ENCODE assay signal across 23 cellular contexts in genomic region chr5:147675168-147675567, GRCh38.
DNase-seq lines count a peak whose midpoint lies in the region; FAIRE-seq and TF ChIP-seq lines count a peak whose summit lies in the region.
"Had no signal": no experiment of that assay in that cellular context is flagged by ENCODE, and none has a peak within 500 bp of the region (broad histone marks: within the 10 kb centered on the region; RNA-seq: fewer than 3 reads in every experiment).

No MANE protein-coding gene starts in this region.

- in situ Hi-C loops in mammary epithelial cell (cut with MboI; ENCODE audit: low sequenced_read_pairs in 2 of 2), result no loop called here

- H3K27ac ChIP-seq in mammary epithelial cell (ENCODE audit: insufficient read depth, low read depth, low read length) (no peak overlapping the region), small intestine (ENCODE audit: low read depth in 1 of 2, low read length in 1 of 2) (no peak overlapping the region), colonic mucosa (no peak overlapping the region)
- H3K27ac ChIP-seq: prostate gland, skin epidermis, tibial artery had no signal

- no peak overlapping the region for H3K4me3 Mint-ChIP-seq in MCF 10A (ENCODE audit: unreplicated experiment)
- H3K4me3 Mint-ChIP-seq: activated CD4-positive, alpha-beta T cell treated with anti-CD3 and anti-CD28 coated beads for 36 hours; activated naive CD4-positive, alpha-beta T cell treated with anti-CD3 and anti-CD28 coated beads, Interleukin-2, amount 10 ng/mL, durations not matched to agents 7 days and 5 days; activated T-cell treated with anti-CD3 and anti-CD28 coated beads, Interleukin-2, amount 50 U/mL, for 72 hours had no signal

- H3K36me3 ChIP-seq in mammary epithelial cell (ENCODE audit: insufficient read depth, low read length) (no peaks in the 10 kb centered on the region), small intestine (ENCODE audit: control insufficient read depth in 2 of 2, insufficient read depth in 2 of 2, low read length in 2 of 2) (no peaks in the 10 kb centered on the region), colonic mucosa (no peaks in the 10 kb centered on the region)
- H3K36me3 ChIP-seq: prostate gland, tibial artery had no signal

- H3K9me3 ChIP-seq in mammary epithelial cell (replicated peaks; ENCODE audit: insufficient read depth, low read length) (no peaks in the 10 kb centered on the region), small intestine (ENCODE audit: control insufficient read depth, low read depth) (no peaks in the 10 kb centered on the region), colonic mucosa (no peaks in the 10 kb centered on the region)
- H3K9me3 ChIP-seq: prostate gland, tibial artery had no signal

- no peak overlapping the region for H3K9ac ChIP-seq in mammary epithelial cell (ENCODE audit: insufficient read depth, low read length)
- no peak overlapping the region for H3K9ac ChIP-seq in colonic mucosa (ENCODE audit: low read depth in 2 of 2, low read length in 2 of 2)

- dilution Hi-C loops in mammary epithelial cell (cut with HindIII; ENCODE audit: low sequenced_read_pairs), result no loop called here

- FAIRE-seq in small intestine (lab: Jason Lieb, UNC), result no peak

- H4K20me1 ChIP-seq in mammary epithelial cell (ENCODE audit: insufficient read depth, low read length), result no peaks in the 10 kb centered on the region

- H3K4me3 ChIP-seq in mammary epithelial cell (replicated peaks in 1 of 3; ENCODE audit: insufficient read depth in 1 of 3, low read depth in 2 of 3, low read length in 3 of 3) (no peak overlapping the region), choroid plexus epithelial cell (ENCODE audit: low read depth, low read length) (no peak overlapping the region), small intestine (ENCODE audit: low read depth in 1 of 2, low read length in 2 of 2) (no peak overlapping the region), colonic mucosa (no peak overlapping the region)
- H3K4me3 ChIP-seq: prostate gland, skin epidermis, tibial artery had no signal

- BruUV-seq in MCF 10A (replicated peaks; lab: Mats Ljungman, UMichigan), result no TSS peak
- no TSS peak for BruUV-seq in mammary epithelial cell (replicated peaks; lab: Mats Ljungman, UMichigan)

- CTCF ChIA-PET in MCF 10A (lab: Yijun Ruan, JAX) (interaction anchor here (0.6 to 2.3 kb wide), 5 partner anchors 36 to 396 kb away, joined by 3 to 12 read pairs (median 3); no protein-coding TSS in a partner anchor), mammary epithelial cell (lab: Charles Lee; ENCODE audit: low non-redundant PET) (no interaction called here)

- DNase-seq in MCF 10A (ENCODE audit: unreplicated experiment) (peak; percentile 43), mammary epithelial cell (no peak), NCI-H1694 (lab: John Stamatoyannopoulos, UW) (peak; percentile 2), choroid plexus epithelial cell (ENCODE audit: low read depth) (peak; percentile 4), small intestine (peak; percentile 27), NCI-H1417 treated with DMSO at 0.1 percent for 48 hours (lab: John Stamatoyannopoulos, UW) (no peak), LoVo (ENCODE audit: low spot score) (no peak), colonic mucosa (no peak)
- DNase-seq: activated CD4-positive, alpha-beta T cell treated with anti-CD3 and anti-CD28 coated beads for 36 hours; activated naive CD4-positive, alpha-beta T cell treated with anti-CD3 and anti-CD28 coated beads, Interleukin-2, amount 10 ng/mL, durations not matched to agents 7 days and 5 days; activated T-cell treated with anti-CD3 and anti-CD28 coated beads, Interleukin-2, amount 50 U/mL, for 72 hours; effector CD8-positive, alpha-beta T cell; EL; left cardiac atrium; NCI-H187 treated with DMSO at 0.1 percent for 48 hours; NCI-H2227 treated with DMSO at 0.1 percent for 48 hours; NK-92 treated with Interleukin-12 subunit alpha and Interleukin-12 subunit beta, amount 100 ng/mL, for 24 hours; RPMI8226; stimulated activated CD4-positive, alpha-beta T cell treated with anti-CD3 and anti-CD28 coated beads, Interleukin-2, amount 100 ng/mL, for 48 hours; stimulated activated naive CD8-positive, alpha-beta T cell treated with anti-CD3 and anti-CD28 coated beads, Interleukin-15, Interleukin-2, amounts not matched to agents 100 U/mL and 50 U/mL, for 24 hours; tibial artery had no signal

- H3K4me1 Mint-ChIP-seq in MCF 10A (ENCODE audit: insufficient read depth, unreplicated experiment), result no peaks in the 10 kb centered on the region
- H3K4me1 Mint-ChIP-seq: activated CD4-positive, alpha-beta T cell treated with anti-CD3 and anti-CD28 coated beads for 36 hours; activated naive CD4-positive, alpha-beta T cell treated with anti-CD3 and anti-CD28 coated beads, Interleukin-2, amount 10 ng/mL, durations not matched to agents 7 days and 5 days had no signal

- no peaks in the 10 kb centered on the region for H3K9me3 Mint-ChIP-seq in MCF 10A (ENCODE audit: unreplicated experiment)
- H3K9me3 Mint-ChIP-seq: activated naive CD4-positive, alpha-beta T cell treated with anti-CD3 and anti-CD28 coated beads, Interleukin-2, amount 10 ng/mL, durations not matched to agents 7 days and 5 days; activated T-cell treated with anti-CD3 and anti-CD28 coated beads, Interleukin-2, amount 50 U/mL, for 72 hours had no signal

- H3K27me3 ChIP-seq in mammary epithelial cell (ENCODE audit: insufficient read depth, low read length) (no peaks in the 10 kb centered on the region), small intestine (ENCODE audit: control insufficient read depth in 2 of 2, insufficient read depth in 2 of 2, low read length in 2 of 2) (no peaks in the 10 kb centered on the region), colonic mucosa (no peaks in the 10 kb centered on the region)

- TF ChIP-seq CTCF in MCF 10A (IDR thresholded peaks at IDR 0.05; ENCODE audit: unreplicated experiment) (peak; percentile 29), mammary epithelial cell (conservative IDR thresholded peaks at IDR 0.05 in 1 of 2, IDR thresholded peaks at IDR 0.05 in 1 of 2; ENCODE audit: extremely low read depth in 1 of 2, insufficient read depth in 1 of 2, low read depth in 1 of 2, low read length in 2 of 2) (peak in 1 of 2 donors; percentile 17), choroid plexus epithelial cell (conservative IDR thresholded peaks at IDR 0.05; ENCODE audit: low read depth, low read length) (no peak), colonic mucosa (IDR thresholded peaks at IDR 0.05) (no peak)

- no peaks in the 10 kb centered on the region for H3K27me3 Mint-ChIP-seq in MCF 10A (ENCODE audit: insufficient read depth, unreplicated experiment)
- H3K27me3 Mint-ChIP-seq: activated CD4-positive, alpha-beta T cell treated with anti-CD3 and anti-CD28 coated beads for 36 hours; activated naive CD4-positive, alpha-beta T cell treated with anti-CD3 and anti-CD28 coated beads, Interleukin-2, amount 10 ng/mL, durations not matched to agents 7 days and 5 days had no signal

- no peak overlapping the region for H2AFZ ChIP-seq in mammary epithelial cell (ENCODE audit: low read depth, low read length)

- no peak overlapping the region for H3K27ac Mint-ChIP-seq in MCF 10A (ENCODE audit: low read depth, unreplicated experiment)
- H3K27ac Mint-ChIP-seq: activated CD4-positive, alpha-beta T cell treated with anti-CD3 and anti-CD28 coated beads for 36 hours; activated naive CD4-positive, alpha-beta T cell treated with anti-CD3 and anti-CD28 coated beads, Interleukin-2, amount 10 ng/mL, durations not matched to agents 7 days and 5 days; activated T-cell treated with anti-CD3 and anti-CD28 coated beads, Interleukin-2, amount 50 U/mL, for 72 hours had no signal

- H3K36me3 Mint-ChIP-seq in MCF 10A (ENCODE audit: insufficient read depth, unreplicated experiment), result no peaks in the 10 kb centered on the region
- H3K36me3 Mint-ChIP-seq: activated naive CD4-positive, alpha-beta T cell treated with anti-CD3 and anti-CD28 coated beads, Interleukin-2, amount 10 ng/mL, durations not matched to agents 7 days and 5 days had no signal

- 89% methylated on average over 2 of the region's 2 CpGs for WGBS in mammary epithelial cell (ENCODE audit: low coverage, missing lambda C conversion rate)
- WGBS in small intestine, 3 donors, result 92 to 94% (median 92%) methylated on average over 2 of the region's 2 CpGs

- H3K4me1 ChIP-seq in mammary epithelial cell (ENCODE audit: insufficient read depth, low read length) (no peaks in the 10 kb centered on the region), small intestine (ENCODE audit: control insufficient read depth in 2 of 2, insufficient read depth in 1 of 2, low read depth in 1 of 2, low read length in 1 of 2) (no peaks in the 10 kb centered on the region), colonic mucosa (no peaks in the 10 kb centered on the region)
- H3K4me1 ChIP-seq: prostate gland, tibial artery had no signal

- POLR2A ChIA-PET in MCF 10A (lab: Yijun Ruan, JAX), result no interaction called here

- intact Hi-C loops in MCF 10A (cut with micrococcal nuclease), result loop anchor here (1.0 to 5.0 kb wide), 2 partner anchors 47 to 147 kb away; no protein-coding TSS in a partner anchor
- intact Hi-C loops in mammary epithelial cell (cut with micrococcal nuclease), result no loop called here
- intact Hi-C loops in colonic mucosa (cut with DNase I), result no loop called here

- no peaks in the 10 kb centered on the region for H3K79me2 ChIP-seq in mammary epithelial cell (ENCODE audit: insufficient read depth, low read length)

- H3K4me2 ChIP-seq in mammary epithelial cell (ENCODE audit: insufficient read depth, low read depth, low read length), result no peak overlapping the region

Comparison
In these comparisons a context has a peak if more than half of its experiments do, and no peak if none do; other contexts are left out.
1. DNase-seq: peak in MCF 10A (single experiment), NCI-H1694 (single experiment), choroid plexus epithelial cell (single experiment) and small intestine (single experiment); none in mammary epithelial cell (single experiment), NCI-H1417 treated with DMSO at 0.1 percent for 48 hours (single experiment), LoVo (single experiment) and colonic mucosa (single experiment).